12 cellular contexts compared by ENCODE assay signal in the genomic region with DNA sequence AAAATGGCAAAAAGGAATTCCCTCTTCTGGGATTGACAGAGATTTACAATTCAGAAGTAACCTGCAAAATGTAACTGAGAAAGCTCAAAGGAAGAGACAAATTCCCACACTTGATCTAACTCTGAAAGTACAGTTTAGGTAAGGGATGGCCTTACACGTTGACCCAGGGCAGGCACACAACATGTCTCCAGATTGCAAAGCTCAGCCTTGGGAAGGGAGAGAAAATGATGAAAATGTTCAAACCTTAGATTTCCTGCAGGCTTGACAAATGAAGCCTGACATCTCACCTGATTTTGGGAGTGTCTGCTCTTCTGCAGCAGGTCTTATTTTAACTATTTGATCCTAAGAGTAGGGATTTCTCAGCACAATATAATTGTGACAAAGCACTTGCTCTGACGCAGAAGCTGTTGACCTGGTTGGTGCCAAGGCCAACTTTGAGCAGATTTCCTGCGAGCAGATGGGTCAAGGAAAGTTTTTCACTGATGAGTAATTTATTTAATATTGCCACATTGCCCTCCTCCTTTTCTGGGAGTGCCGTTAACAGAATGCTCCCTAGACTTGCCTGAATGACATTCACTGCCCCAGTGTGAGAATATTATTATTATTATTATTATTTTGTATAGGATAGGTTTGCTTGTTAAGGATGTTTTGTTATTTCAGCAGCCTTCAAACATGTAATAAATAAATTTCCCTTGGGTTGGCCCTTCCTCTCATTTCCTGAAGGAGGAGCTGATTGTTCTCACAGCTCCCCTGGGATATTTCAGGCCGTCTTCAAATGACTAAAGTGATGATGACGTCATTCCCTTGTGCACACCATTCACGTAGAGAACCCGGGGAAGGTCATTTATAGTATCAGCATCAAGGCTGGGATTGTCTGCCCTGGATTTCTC.
DNase-seq lines count a peak whose midpoint lies in the region; ATAC-seq and TF ChIP-seq lines count a peak whose summit lies in the region.
"Had no signal": no experiment of that assay in that cellular context is flagged by ENCODE, and none has a peak within 500 bp of the region (broad histone marks: within the 10 kb centered on the region; RNA-seq: fewer than 3 reads in every experiment).

No MANE protein-coding gene starts in this region.

- H3K27me3 ChIP-seq in kidney epithelial cell (ENCODE audit: control insufficient read depth, insufficient read depth, low read length) = no peaks in the 10 kb centered on the region
- H3K27me3 ChIP-seq: tibial artery had no signal

- H3K36me3 ChIP-seq in kidney epithelial cell (ENCODE audit: control insufficient read depth, insufficient read depth, low read length) = no peaks in the 10 kb centered on the region
- H3K36me3 ChIP-seq: tibial artery had no signal

- peak; percentile 10 for TF ChIP-seq CTCF in astrocyte of the spinal cord (IDR thresholded peaks at IDR 0.05; ENCODE audit: low read depth, low read length)
- TF ChIP-seq CTCF in kidney epithelial cell (IDR thresholded peaks at IDR 0.05; ENCODE audit: insufficient read depth, low read length, poor library complexity, severe bottlenecking) = no peak

- in situ Hi-C loops in astrocyte of the spinal cord (cut with HindIII; ENCODE audit: low sequenced_read_pairs) = no loop called here

- ATAC-seq in GM21576 (IDR thresholded peaks at IDR 0.05; ENCODE audit: unreplicated experiment) = no peak

- H3K4me3 ChIP-seq in astrocyte of the spinal cord (ENCODE audit: low read depth, low read length) (no peak overlapping the region), kidney epithelial cell (ENCODE audit: low read depth, low read length) (no peak overlapping the region)
- H3K4me3 ChIP-seq: tibial artery had no signal

- DNase-seq in AG20443 (ENCODE audit: low spot score) (peak; percentile 80), HS-27A (ENCODE audit: low read depth) (peak; percentile 49), astrocyte of the spinal cord (ENCODE audit: low read depth, low spot score) (peak; percentile 85), kidney epithelial cell (ENCODE audit: low read depth) (peak; percentile 12), SHP77 treated with DMSO at 0.1 percent for 48 hours (lab: John Stamatoyannopoulos, UW) (no peak), GM19238 (ENCODE audit: insufficient read length, low spot score) (no peak), midbrain (lab: John Stamatoyannopoulos, UW) (no peak)
- DNase-seq: activated T-cell treated with anti-CD3 and anti-CD28 coated beads, Interleukin-2, amount 50 U/mL, for 1 hour; Calu3; MM.1S; tibial artery had no signal

Comparison
In these comparisons a context has a peak if more than half of its experiments do, and no peak if none do; other contexts are left out.
1. DNase-seq: peak in AG20443 (single experiment), HS-27A (single experiment), astrocyte of the spinal cord (single experiment) and kidney epithelial cell (single experiment); none in SHP77 treated with DMSO at 0.1 percent for 48 hours (single experiment), GM19238 (single experiment) and midbrain (single experiment).